In the genomic region with DNA sequence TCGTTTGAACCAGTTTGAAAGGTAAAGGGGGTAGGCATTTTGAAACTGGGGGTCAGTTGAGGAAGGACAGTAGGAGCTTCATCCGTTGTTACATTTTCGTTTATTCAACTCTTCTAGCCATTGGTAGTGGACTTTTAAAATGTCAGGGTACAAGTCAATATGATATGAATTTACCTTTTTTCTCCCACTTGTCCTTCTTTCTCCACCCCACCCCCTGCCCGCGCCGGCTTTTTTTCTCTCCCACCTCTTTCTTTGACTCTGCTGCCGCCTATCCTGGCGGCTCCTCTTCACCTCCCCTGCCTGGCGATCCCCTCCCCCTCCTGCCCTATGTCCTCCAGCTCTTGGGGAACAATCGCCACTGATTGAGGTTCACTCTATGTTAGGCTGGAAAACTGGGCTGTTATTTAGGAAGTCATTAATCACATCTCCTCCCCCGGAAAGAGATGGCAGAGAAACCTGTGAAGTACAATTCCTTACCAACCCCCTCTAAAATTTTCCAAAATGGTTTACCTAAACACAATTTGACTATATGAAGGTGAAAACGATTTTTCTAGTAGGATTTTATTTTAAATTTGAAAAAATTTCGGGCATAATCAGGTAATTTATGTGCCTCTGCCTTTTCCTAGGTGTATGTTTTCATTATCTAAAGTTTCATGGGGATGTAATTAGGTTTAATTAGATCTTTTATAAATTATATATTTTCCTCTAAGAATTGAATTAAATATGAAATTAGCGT, we compare ENCODE assay signal across 14 cellular contexts. TPM values are rescaled to one million over a fixed set of nuclear protein-coding genes. Genes with fewer than 3 reads are reported as not detected.
DNase-seq lines count a peak whose midpoint lies in the region; ATAC-seq and TF ChIP-seq lines count a peak whose summit lies in the region.
"Had no signal": no experiment of that assay in that cellular context is flagged by ENCODE, and none has a peak within 500 bp of the region (broad histone marks: within the 10 kb centered on the region; RNA-seq: fewer than 3 reads in every experiment).

No MANE protein-coding gene starts in this region.

- peak overlapping the region; percentile 48 for H3K4me3 ChIP-seq in H7 (ENCODE audit: insufficient read depth, low read depth, low read length)

- H3K36me3 Mint-ChIP-seq in brain: peaks cover 5% of the 10 kb centered on the region
- no peaks in the 10 kb centered on the region for H3K36me3 Mint-ChIP-seq in nephron (ENCODE audit: low read depth)

- no peaks in the 10 kb centered on the region for H3K27me3 ChIP-seq in H7 (ENCODE audit: control insufficient read depth, insufficient read depth, low read length)

- TF ChIP-seq CTCF in brain (conservative IDR thresholded peaks at IDR 0.05) (no peak), nephron (IDR thresholded peaks at IDR 0.05; ENCODE audit: unreplicated experiment in 3 of 3) (no peak)

- H3K27me3 Mint-ChIP-seq in brain (peaks cover 79% of the 10 kb centered on the region), nephron (ENCODE audit: low read depth) (peaks cover 87% of the 10 kb centered on the region)

- DNase-seq in H7 (peak; percentile 62), NCI-H2227 treated with DMSO at 0.1 percent for 48 hours (lab: John Stamatoyannopoulos, UW) (peak; percentile 48), NCI-H510A (lab: John Stamatoyannopoulos, UW) (no peak), NCI-H1436 (lab: John Stamatoyannopoulos, UW) (no peak)
- DNase-seq: activated CD4-positive, alpha-beta memory T cell treated with anti-CD3 and anti-CD28 coated beads, Interleukin-2, amount 10 ng/mL, durations not matched to agents 7 days and 5 days; stimulated activated CD4-positive, alpha-beta T cell treated with anti-CD3 and anti-CD28 coated beads, Interleukin-4, amount 100 ng/mL, for 1 hour; stimulated activated naive CD8-positive, alpha-beta T cell treated with anti-CD3 and anti-CD28 coated beads, Interleukin-15, Interleukin-2, amounts not matched to agents 100 U/mL and 50 U/mL, for 24 hours had no signal

- H3K27ac Mint-ChIP-seq in brain: peak overlapping the region in 3 of 5 experiments; percentile 67 to 92 (median 79)
- peak overlapping the region in 1 of 3 experiments; percentile 97 for H3K27ac Mint-ChIP-seq in nephron
- H3K27ac Mint-ChIP-seq: activated CD4-positive, alpha-beta memory T cell treated with anti-CD3 and anti-CD28 coated beads, Interleukin-2, amount 10 ng/mL, durations not matched to agents 7 days and 5 days; activated naive CD4-positive, alpha-beta T cell treated with anti-CD3 and anti-CD28 coated beads, Interleukin-2, amount 50 U/mL, for 72 hours; CD14-positive monocyte had no signal

- H3K4me1 Mint-ChIP-seq in brain (peaks cover 50% of the 10 kb centered on the region), nephron (peaks cover 20% of the 10 kb centered on the region)

- H3K9me3 Mint-ChIP-seq in brain: peaks cover 0 to 8% (median 0%) of the 10 kb centered on the region in 5 experiments
- H3K9me3 Mint-ChIP-seq in nephron: no peaks in the 10 kb centered on the region
- H3K9me3 Mint-ChIP-seq: activated CD4-positive, alpha-beta memory T cell treated with anti-CD3 and anti-CD28 coated beads, Interleukin-2, amount 10 ng/mL, durations not matched to agents 7 days and 5 days had no signal

- ATAC-seq in GM19324 (IDR thresholded peaks at IDR 0.05; ENCODE audit: low FRiP score, unreplicated experiment) (no peak), GM18907 (IDR thresholded peaks at IDR 0.05; ENCODE audit: unreplicated experiment) (no peak)
- ATAC-seq: activated naive CD4-positive, alpha-beta T cell treated with anti-CD3 and anti-CD28 coated beads, Interleukin-2, amount 50 U/mL, for 72 hours; stimulated activated naive CD8-positive, alpha-beta T cell treated with anti-CD3 and anti-CD28 coated beads, Interleukin-15, Interleukin-2, amounts not matched to agents 100 U/mL and 50 U/mL, for 24 hours had no signal

- H3K4me3 Mint-ChIP-seq in brain: peak overlapping the region; percentile 23 to 94 (median 90)
- H3K4me3 Mint-ChIP-seq in nephron: peak overlapping the region; percentile 73 to 93 (median 83)
- H3K4me3 Mint-ChIP-seq: activated CD4-positive, alpha-beta memory T cell treated with anti-CD3 and anti-CD28 coated beads, Interleukin-2, amount 10 ng/mL, durations not matched to agents 7 days and 5 days had no signal

- H3K36me3 ChIP-seq in H7 (replicated peaks; ENCODE audit: control insufficient read depth, insufficient read depth, low read length): no peaks in the 10 kb centered on the region

RNA-seq across cellular contexts. Expression of a gene that starts 0.8 kb away (rescaled TPM):
- 45.6 and 61.2 TPM in 2 replicates for total RNA-seq in H7 (2014; rRNA removed; shearing (Covaris generic))
- polyA plus RNA-seq in brain (ENCODE audit: insufficient read depth, low read depth, low replicate concordance): not detected
- total RNA-seq: activated CD4-positive, alpha-beta memory T cell treated with anti-CD3 and anti-CD28 coated beads, Interleukin-2, amount 10 ng/mL, durations not matched to agents 7 days and 5 days; activated naive CD4-positive, alpha-beta T cell treated with anti-CD3 and anti-CD28 coated beads, Interleukin-2, amount 50 U/mL, for 72 hours; lower leg skin had no signal
- polyA plus RNA-seq: CD14-positive monocyte had no signal

Comparison
In these comparisons a context has a peak if more than half of its experiments do, and no peak if none do; other contexts are left out.
1. DNase-seq: peak in H7 (single experiment) and NCI-H2227 treated with DMSO at 0.1 percent for 48 hours (single experiment); none in NCI-H510A (single experiment) and NCI-H1436 (single experiment).